Comparison of ENCODE assay signal across 20 cellular contexts in genomic region chr13:40635315-40635995, GRCh38. TPM values are rescaled to one million over a fixed set of nuclear protein-coding genes. Genes with fewer than 3 reads are reported as not detected.
DNase-seq lines count a peak whose midpoint lies in the region; ATAC-seq and TF ChIP-seq lines count a peak whose summit lies in the region.
"Had no signal": no experiment of that assay in that cellular context is flagged by ENCODE, and none has a peak within 500 bp of the region (broad histone marks: within the 10 kb centered on the region; RNA-seq: fewer than 3 reads in every experiment).

No MANE protein-coding gene starts in this region.

- H3K36me3 Mint-ChIP-seq in activated T-cell treated with anti-CD3 and anti-CD28 coated beads, Interleukin-2, amount 50 U/mL, for 24 hours (ENCODE audit: low read depth): peaks cover 66% of the 10 kb centered on the region
- H3K36me3 Mint-ChIP-seq in endodermal cell (ENCODE audit: low read depth): peaks cover 11% of the 10 kb centered on the region
- H3K36me3 Mint-ChIP-seq in stimulated activated effector memory CD8-positive, alpha-beta T cell treated with anti-CD3 and anti-CD28 coated beads, Interleukin-12 subunit alpha, Interleukin-12 subunit beta, amount 100 ng/mL, for 72 hours: peaks cover 9% of the 10 kb centered on the region

- peak overlapping the region; percentile 4 for H3K4me3 Mint-ChIP-seq in activated T-cell treated with anti-CD3 and anti-CD28 coated beads, Interleukin-2, amount 50 U/mL, for 24 hours
- H3K4me3 Mint-ChIP-seq in endodermal cell: no peak overlapping the region
- no peak overlapping the region for H3K4me3 Mint-ChIP-seq in stimulated activated effector memory CD8-positive, alpha-beta T cell treated with anti-CD3 and anti-CD28 coated beads, Interleukin-12 subunit alpha, Interleukin-12 subunit beta, amount 100 ng/mL, for 72 hours

- H3K27me3 Mint-ChIP-seq in activated T-cell treated with anti-CD3 and anti-CD28 coated beads, Interleukin-2, amount 50 U/mL, for 24 hours: no peaks in the 10 kb centered on the region
- H3K27me3 Mint-ChIP-seq in endodermal cell (ENCODE audit: insufficient read depth): no peaks in the 10 kb centered on the region

- H3K36me3 ChIP-seq in endodermal cell (ENCODE audit: control insufficient read depth, insufficient read depth, low read length): no peaks in the 10 kb centered on the region
- H3K36me3 ChIP-seq: brain microvascular endothelial cell, pancreas, SJSA1 had no signal

- no peak overlapping the region for H3K9ac ChIP-seq in endodermal cell (ENCODE audit: extremely low read depth, low read length, poor library complexity, severe bottlenecking)
- H3K9ac ChIP-seq: KMS-11 had no signal

- H3K27ac Mint-ChIP-seq in activated T-cell treated with anti-CD3 and anti-CD28 coated beads, Interleukin-2, amount 50 U/mL, for 24 hours: peak overlapping the region; percentile 76
- no peak overlapping the region for H3K27ac Mint-ChIP-seq in endodermal cell
- H3K27ac Mint-ChIP-seq in stimulated activated effector memory CD8-positive, alpha-beta T cell treated with anti-CD3 and anti-CD28 coated beads, Interleukin-12 subunit alpha, Interleukin-12 subunit beta, amount 100 ng/mL, for 72 hours: peak overlapping the region; percentile 85

- no peak for DNase-seq in activated T-cell treated with anti-CD3 and anti-CD28 coated beads, Interleukin-2, amount 50 U/mL, for 24 hours
- no peak for DNase-seq in activated T-cell treated with anti-CD3 and anti-CD28 coated beads for 4 hours
- peak; percentile 62 for DNase-seq in endodermal cell
- DNase-seq in stimulated activated effector memory CD8-positive, alpha-beta T cell treated with anti-CD3 and anti-CD28 coated beads, Interleukin-12 subunit alpha, Interleukin-12 subunit beta, amount 100 ng/mL, for 72 hours (ENCODE audit: low spot score in 2 of 2): no peak
- no peak for DNase-seq in occipital lobe (lab: John Stamatoyannopoulos, UW)
- DNase-seq in GM10266 (ENCODE audit: extremely low spot score): no peak
- DNase-seq in NCI-H2029 (lab: John Stamatoyannopoulos, UW): no peak
- DNase-seq: activated CD4-positive, alpha-beta T cell treated with anti-CD3 and anti-CD28 coated beads, Interleukin-2, amount 50 U/mL, for 48 hours; activated gamma-delta T cell treated with Interleukin-2 at 50 U/mL for 16 hours; brain microvascular endothelial cell; Calu3; dermis blood vessel endothelial cell; mucosa of descending colon; NCI-H1105; pancreas; stimulated activated naive CD4-positive, alpha-beta T cell had no signal

- no peaks in the 10 kb centered on the region for H3K9me3 ChIP-seq in endodermal cell (ENCODE audit: control insufficient read depth, low read length)
- H3K9me3 ChIP-seq: mucosa of descending colon, pancreas, SJSA1 had no signal

- WGBS in endodermal cell (ENCODE audit: insufficient coverage in 1 of 2, insufficient read length in 1 of 2), 2 experiments: 84 to 89% methylated on average over 4 to 5 of the region's 5 CpGs

- no peak overlapping the region for H3K4me3 ChIP-seq in endodermal cell (ENCODE audit: low read length)
- H3K4me3 ChIP-seq: mucosa of descending colon, pancreas, SJSA1, smooth muscle cell had no signal

- H3K9me3 Mint-ChIP-seq in activated T-cell treated with anti-CD3 and anti-CD28 coated beads, Interleukin-2, amount 50 U/mL, for 24 hours: no peaks in the 10 kb centered on the region
- H3K9me3 Mint-ChIP-seq in endodermal cell: no peaks in the 10 kb centered on the region
- no peaks in the 10 kb centered on the region for H3K9me3 Mint-ChIP-seq in stimulated activated effector memory CD8-positive, alpha-beta T cell treated with anti-CD3 and anti-CD28 coated beads, Interleukin-12 subunit alpha, Interleukin-12 subunit beta, amount 100 ng/mL, for 72 hours

- H3K4me1 Mint-ChIP-seq in activated T-cell treated with anti-CD3 and anti-CD28 coated beads, Interleukin-2, amount 50 U/mL, for 24 hours (ENCODE audit: low read depth): peaks cover 89% of the 10 kb centered on the region
- H3K4me1 Mint-ChIP-seq in endodermal cell: peaks cover 35% of the 10 kb centered on the region
- H3K4me1 Mint-ChIP-seq in stimulated activated effector memory CD8-positive, alpha-beta T cell treated with anti-CD3 and anti-CD28 coated beads, Interleukin-12 subunit alpha, Interleukin-12 subunit beta, amount 100 ng/mL, for 72 hours: peaks cover 69% of the 10 kb centered on the region

- peak; percentile 32 for ATAC-seq in HG02759 (IDR thresholded peaks at IDR 0.05; ENCODE audit: unreplicated experiment)
- ATAC-seq in stimulated activated effector memory CD8-positive, alpha-beta T cell treated with anti-CD3 and anti-CD28 coated beads, Interleukin-12 subunit alpha, Interleukin-12 subunit beta, amount 100 ng/mL, for 72 hours: peak; percentile 80
- ATAC-seq: mucosa of descending colon had no signal

- H3K27me3 ChIP-seq in endodermal cell (ENCODE audit: control insufficient read depth, insufficient read depth, low read length, poor library complexity, severe bottlenecking): no peaks in the 10 kb centered on the region
- H3K27me3 ChIP-seq: brain microvascular endothelial cell, pancreas, SJSA1 had no signal

- no peak for TF ChIP-seq CTCF in endodermal cell (conservative IDR thresholded peaks at IDR 0.05)
- TF ChIP-seq CTCF in GM10266 (IDR thresholded peaks at IDR 0.05; ENCODE audit: control insufficient read depth, insufficient read depth, low read depth, missing control alignments): no peak

- H3K27ac ChIP-seq in endodermal cell (ENCODE audit: low read depth, low read length): no peak overlapping the region
- H3K27ac ChIP-seq: brain microvascular endothelial cell, KMS-11, pancreas, SJSA1 had no signal

- peaks cover 3% of the 10 kb centered on the region for H3K4me1 ChIP-seq in endodermal cell (ENCODE audit: control insufficient read depth, insufficient read depth, low read length)

RNA-seq across cellular contexts. Expression of gene FOXO1, which starts 31.0 kb away (rescaled TPM):
- 10 to 100 TPM; 20.1 to 29.7 TPM for total RNA-seq in endodermal cell
- 10.5 TPM for polyA plus RNA-seq in endodermal cell (2013, experiment 1 of 2)
- polyA plus RNA-seq in endodermal cell (2013, experiment 2 of 2): 10.4 TPM
- total RNA-seq in occipital lobe: 4.2 TPM
